In the genomic region with DNA sequence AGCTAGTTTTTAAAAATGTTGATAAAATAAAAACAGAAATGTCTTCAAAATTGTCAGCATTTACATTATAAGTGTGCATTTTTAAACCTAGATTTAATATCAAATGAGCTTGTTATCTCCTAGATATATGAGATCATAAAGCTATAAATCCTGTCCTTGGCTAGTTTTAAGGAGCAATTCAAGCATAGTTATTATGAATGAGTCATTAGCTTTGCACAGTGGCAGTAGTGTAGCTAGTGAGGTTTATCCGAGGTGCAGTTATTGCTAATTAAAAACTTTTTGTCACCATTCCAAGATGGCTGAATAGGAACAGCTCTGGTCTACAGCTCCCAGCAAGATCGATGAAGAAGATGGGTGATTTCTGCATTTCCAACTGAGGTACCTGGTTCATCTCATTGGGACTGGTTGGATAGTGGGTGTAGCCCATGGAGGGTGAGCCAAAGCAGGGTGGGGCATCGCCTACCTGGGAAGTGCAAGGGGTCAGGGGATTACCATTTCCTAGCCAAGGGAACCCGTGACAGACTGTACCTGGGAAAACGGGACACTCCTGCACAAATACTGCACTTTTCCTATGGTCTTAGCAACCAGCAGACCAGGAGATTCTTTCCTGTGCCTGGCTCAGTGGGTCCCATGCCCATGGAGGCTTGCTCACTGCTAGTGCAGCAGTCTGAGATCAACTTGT, we compare ENCODE assay signal across 30 cellular contexts.
"Had no signal": no experiment of that assay in that cellular context is flagged by ENCODE, and none has a peak within 500 bp of the region (broad histone marks: within the 10 kb centered on the region; RNA-seq: fewer than 3 reads in every experiment).

No MANE protein-coding gene starts in this region.

- H3K27ac Mint-ChIP-seq: activated naive CD4-positive, alpha-beta T cell treated with anti-CD3 and anti-CD28 coated beads for 36 hours; activated naive CD8-positive, alpha-beta T cell treated with anti-CD3 and anti-CD28 coated beads for 36 hours; activated T-helper 1 cell treated with anti-CD3 and anti-CD28 coated beads, Interleukin-12 subunit alpha, Interleukin-12 subunit beta, Interleukin-2, Interleukin-4 antibody, amounts not matched to agents 30 ng/mL and 10 ng/mL and 1 ng/mL, durations not matched to agents 14 hours and 24 hours and 36 hours; naive B cell; nephron progenitor cell had no signal

- H3K36me3 Mint-ChIP-seq: activated naive CD8-positive, alpha-beta T cell treated with anti-CD3 and anti-CD28 coated beads for 36 hours; naive B cell had no signal

- H3K4me3 Mint-ChIP-seq: activated naive CD4-positive, alpha-beta T cell treated with anti-CD3 and anti-CD28 coated beads for 36 hours; activated naive CD8-positive, alpha-beta T cell treated with anti-CD3 and anti-CD28 coated beads for 36 hours; activated T-helper 1 cell treated with anti-CD3 and anti-CD28 coated beads, Interleukin-12 subunit alpha, Interleukin-12 subunit beta, Interleukin-2, Interleukin-4 antibody, amounts not matched to agents 30 ng/mL and 10 ng/mL and 1 ng/mL, durations not matched to agents 14 hours and 24 hours and 36 hours; naive B cell; nephron progenitor cell had no signal

- H3K27me3 ChIP-seq: adrenal gland, body of pancreas, cardiac muscle cell, neutrophil, upper lobe of left lung, vagina had no signal

- H3K4me3 ChIP-seq: adrenal gland, body of pancreas, cardiac muscle cell, psoas muscle, thoracic aorta, upper lobe of left lung, vagina had no signal

- H3K4me1 Mint-ChIP-seq: activated naive CD8-positive, alpha-beta T cell treated with anti-CD3 and anti-CD28 coated beads for 36 hours; naive B cell; nephron progenitor cell had no signal

- H3K27ac ChIP-seq: adrenal gland, body of pancreas, cardiac muscle cell, neutrophil, psoas muscle, thoracic aorta, upper lobe of left lung, vagina, VCaP had no signal

- H3K9me3 ChIP-seq: adrenal gland, body of pancreas, neutrophil, psoas muscle, thoracic aorta, upper lobe of left lung, vagina had no signal

- DNase-seq: activated CD4-positive, alpha-beta T cell treated with anti-CD3 and anti-CD28 coated beads for 4 hours; activated CD4-positive, alpha-beta T cell treated with anti-CD3 and anti-CD28 coated beads, Interleukin-2, amount 50 U/mL, for 4 hours; activated CD8-positive, alpha-beta memory T cell treated with anti-CD3 and anti-CD28 coated beads, Interleukin-2, amount 50 U/mL, for 4 hours; activated effector memory CD4-positive, alpha-beta T cell treated with anti-CD3 and anti-CD28 coated beads, Interleukin-2, amount 50 U/mL, for 16 hours; activated naive CD4-positive, alpha-beta T cell treated with anti-CD3 and anti-CD28 coated beads for 36 hours; activated naive CD8-positive, alpha-beta T cell treated with anti-CD3 and anti-CD28 coated beads for 36 hours; activated T-cell treated with anti-CD3 and anti-CD28 coated beads, Interleukin-2, amount 50 U/mL, for 1 hour; adrenal gland; aorta; body of pancreas; cerebellar nuclear complex; cortex of kidney; foreskin melanocyte; islet precursor cell; left ventricle myocardium superior; naive B cell; nephron progenitor cell; psoas muscle; right cardiac atrium; stimulated activated CD4-positive, alpha-beta T cell treated with anti-CD3 and anti-CD28 coated beads, Interleukin-4, amount 100 ng/mL, for 1 hour; stimulated activated naive CD8-positive, alpha-beta T cell treated with anti-CD3 and anti-CD28 coated beads, Interleukin-15, Interleukin-2, amounts not matched to agents 100 U/mL and 50 U/mL, for 24 hours; T-helper 9 cell; upper lobe of left lung had no signal

- H3K36me3 ChIP-seq: adrenal gland, cardiac muscle cell, neutrophil, thoracic aorta, upper lobe of left lung, vagina had no signal

- ATAC-seq: body of pancreas; esophagus mucosa; left ventricle myocardium superior; psoas muscle; right cardiac atrium; stimulated activated naive CD8-positive, alpha-beta T cell treated with anti-CD3 and anti-CD28 coated beads, Interleukin-15, Interleukin-2, amounts not matched to agents 100 U/mL and 50 U/mL, for 24 hours had no signal

- H3K4me1 ChIP-seq: psoas muscle, upper lobe of left lung, vagina had no signal

- H3K9me3 Mint-ChIP-seq: activated naive CD4-positive, alpha-beta T cell treated with anti-CD3 and anti-CD28 coated beads for 36 hours; activated naive CD8-positive, alpha-beta T cell treated with anti-CD3 and anti-CD28 coated beads for 36 hours; activated T-helper 1 cell treated with anti-CD3 and anti-CD28 coated beads, Interleukin-12 subunit alpha, Interleukin-12 subunit beta, Interleukin-2, Interleukin-4 antibody, amounts not matched to agents 30 ng/mL and 10 ng/mL and 1 ng/mL, durations not matched to agents 14 hours and 24 hours and 36 hours; naive B cell; nephron progenitor cell had no signal
